ENCODE assay signal across 8 cellular contexts in the genomic region with DNA sequence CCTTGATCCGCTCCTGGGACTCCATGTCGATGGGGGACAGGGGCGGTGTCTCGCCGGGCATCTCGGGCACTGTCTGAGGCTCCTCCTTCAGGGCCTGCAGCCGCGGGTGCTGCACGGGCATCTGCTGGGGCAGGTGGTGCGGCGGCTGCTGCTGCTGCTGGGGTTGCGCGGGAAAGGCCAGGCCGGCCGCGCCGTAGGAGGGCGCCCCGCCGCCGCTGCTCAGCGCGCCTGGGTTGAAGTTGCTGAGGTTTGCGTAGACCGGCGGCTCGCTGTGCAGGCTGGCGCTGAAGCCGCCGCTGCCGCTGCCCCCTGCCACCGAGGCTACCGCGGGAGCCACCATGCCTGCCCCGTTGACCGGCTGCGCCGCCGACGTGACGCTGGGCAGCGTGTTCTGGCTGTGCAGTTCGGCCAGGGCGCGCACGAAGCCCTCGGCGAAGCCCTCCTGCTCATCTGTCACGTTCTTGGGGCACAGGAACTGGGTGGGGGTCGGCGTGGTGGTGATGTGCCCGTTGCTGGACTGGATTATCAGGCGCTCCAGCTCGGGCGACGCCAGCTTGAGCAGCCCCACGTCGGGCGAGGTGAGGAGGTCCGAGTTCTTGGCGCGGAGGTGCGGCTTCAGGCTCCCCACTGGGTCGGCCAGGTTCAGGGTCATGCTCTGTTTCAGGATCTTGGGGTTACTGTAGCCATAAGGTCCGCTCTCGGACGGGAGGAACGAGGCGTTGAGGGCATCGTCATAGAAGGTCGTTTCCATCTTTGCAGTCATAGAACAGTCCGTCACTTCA. TPM values are rescaled to one million over a fixed set of nuclear protein-coding genes. Genes with fewer than 3 reads are reported as not detected.
DNase-seq lines count a peak whose midpoint lies in the region; ATAC-seq and TF ChIP-seq lines count a peak whose summit lies in the region.

No MANE protein-coding gene starts in this region.

- no peaks in the 10 kb centered on the region for H3K36me3 Mint-ChIP-seq in IgD-negative memory B cell

- H3K4me3 ChIP-seq in iPS-11a (ENCODE audit: low read depth, low read length) (peak overlapping the region; percentile 62), gastrocnemius medialis (peak overlapping the region; percentile 76 to 97 (median 94))

- H3K27me3 ChIP-seq in gastrocnemius medialis: no peaks in the 10 kb centered on the region

- intact Hi-C loops in gastrocnemius medialis (cut with DNase I; ENCODE audit: low total_unique reads): loop anchor here (1.0 to 10.0 kb wide), 10 partner anchors 100 to 910 kb away; no protein-coding TSS in a partner anchor

- in situ Hi-C loops in gastrocnemius medialis (cut with MboI; ENCODE audit: low sequenced_read_pairs in 4 of 4): loop anchor here (10.0 to 25.0 kb wide), 5 partner anchors 105 to 912 kb away; partner anchors contain the start of gene FGGY (in 4 of the 4)

- no peak for ATAC-seq in gastrocnemius medialis
- ATAC-seq in HG02588 (IDR thresholded peaks at IDR 0.05; ENCODE audit: unreplicated experiment): no peak
- no peak for ATAC-seq in HG03097 (IDR thresholded peaks at IDR 0.05; ENCODE audit: low FRiP score, unreplicated experiment)

- peaks cover 14 to 25% of the 10 kb centered on the region in 2 donors for H3K4me1 ChIP-seq in gastrocnemius medialis

- H3K27ac Mint-ChIP-seq in IgD-negative memory B cell: peak overlapping the region; percentile 90 to 100 (median 100)

- peak; percentile 24 to 86 (median 34) for DNase-seq in T-helper 1 cell
- peak; percentile 72 for DNase-seq in astrocyte of the hippocampus (ENCODE audit: low read depth, low spot score)
- peak; percentile 13 to 55 for DNase-seq in gastrocnemius medialis

- peaks cover 2% of the 10 kb centered on the region for H3K27me3 Mint-ChIP-seq in IgD-negative memory B cell

- peaks cover 9 to 19% (median 10%) of the 10 kb centered on the region in 3 donors for H3K4me1 Mint-ChIP-seq in IgD-negative memory B cell

- TF ChIP-seq POLR2A in gastrocnemius medialis (IDR thresholded peaks at IDR 0.05): no peak

- H3K9me3 Mint-ChIP-seq in IgD-negative memory B cell: no peaks in the 10 kb centered on the region

- peaks cover 0 to 8% of the 10 kb centered on the region in 2 donors for H3K36me3 ChIP-seq in gastrocnemius medialis

- no peaks in the 10 kb centered on the region for H3K9me3 ChIP-seq in gastrocnemius medialis

- H3K27ac ChIP-seq in gastrocnemius medialis: peak overlapping the region; percentile 91 to 100 (median 99)

- peak; percentile 52 for TF ChIP-seq CTCF in GM12874 (IDR thresholded peaks at IDR 0.05; ENCODE audit: insufficient read depth, low read depth, low read length)
- peak in 1 of 5 experiments; percentile 9 for TF ChIP-seq CTCF in gastrocnemius medialis (IDR thresholded peaks at IDR 0.05 in 4 of 5, conservative IDR thresholded peaks at IDR 0.05 in 1 of 5)

- H3K4me3 Mint-ChIP-seq in IgD-negative memory B cell: peak overlapping the region; percentile 84 to 100 (median 94)

RNA-seq across cellular contexts. Expression of gene JUN, which starts 1.3 kb away (rescaled TPM):
- polyA plus RNA-seq in IgD-negative memory B cell: 217 TPM
- 100 to 1,000 TPM in 2 of 4 donors, 10 to 100 TPM in 2; 41.2 to 104 (median 90.8) TPM for total RNA-seq in gastrocnemius medialis
